In the genomic region with DNA sequence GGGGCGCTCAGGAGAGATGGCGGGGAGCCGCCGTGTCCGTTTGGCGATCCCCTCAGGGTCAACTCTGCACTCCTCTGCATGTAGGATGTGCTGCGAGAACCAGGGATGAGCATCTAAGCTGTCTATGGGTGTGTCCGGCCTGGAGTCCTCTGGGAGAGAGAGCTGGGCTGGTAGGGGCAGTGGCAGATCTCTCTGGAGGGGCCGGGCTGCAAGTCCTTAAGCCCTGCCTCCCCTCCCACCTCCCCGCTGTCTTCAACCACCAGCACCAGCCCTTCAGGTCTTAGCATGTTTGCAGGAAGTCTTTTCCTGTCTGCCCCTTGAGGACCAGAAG, we compare ENCODE assay signal across 9 cellular contexts. TPM values are rescaled to one million over a fixed set of nuclear protein-coding genes. Genes with fewer than 3 reads are reported as not detected.
A peak's percentile ranks its signal among the peaks of the same experiment; 100 is the strongest.
DNase-seq lines count a peak whose midpoint lies in the region; ATAC-seq and TF ChIP-seq lines count a peak whose summit lies in the region.
"Had no signal": no experiment of that assay in that cellular context is flagged by ENCODE, and none has a peak within 500 bp of the region (broad histone marks: within the 10 kb centered on the region; RNA-seq: fewer than 3 reads in every experiment).

No MANE protein-coding gene starts in this region.

- intact Hi-C loops in CD4-positive, alpha-beta memory T cell (cut with micrococcal nuclease) = no loop called here
- intact Hi-C loops in activated B cell treated with CpG ODN at 0.5 μM for 24 hours (cut with micrococcal nuclease) = no loop called here

- DNase-seq in CD4-positive, alpha-beta memory T cell = no peak
- no peak for DNase-seq in activated B cell treated with CpG ODN at 0.5 μM for 24 hours
- DNase-seq: AML-193, SK-N-SH had no signal

- CTCF ChIA-PET in CD4-positive, alpha-beta memory T cell (lab: Charles Lee; ENCODE audit: partially characterized antibody) = interaction anchor here (0.5 to 1.9 kb wide), 5 partner anchors 10 to 708 kb away, joined by 3 to 6 read pairs (median 4); a partner anchor contains a TSS
- CTCF ChIA-PET in activated B cell treated with CpG ODN at 0.5 μM for 24 hours (lab: Charles Lee) = interaction anchor here (1.0 to 12.4 kb wide), 8 partner anchors 8 to 187 kb away, joined by 3 to 108 read pairs (median 10); a partner anchor contains a TSS

- H3K36me3 Mint-ChIP-seq in CD4-positive, alpha-beta memory T cell = peaks cover 0 to 3% of the 10 kb centered on the region in 2 donors
- H3K36me3 Mint-ChIP-seq in activated B cell treated with CpG ODN at 0.5 μM for 24 hours (ENCODE audit: low read depth) = peaks cover 26% of the 10 kb centered on the region

- peaks cover 6 to 10% (median 8%) of the 10 kb centered on the region in 4 donors for H3K4me1 Mint-ChIP-seq in CD4-positive, alpha-beta memory T cell
- H3K4me1 Mint-ChIP-seq in activated B cell treated with CpG ODN at 0.5 μM for 24 hours = peaks cover 19% of the 10 kb centered on the region

- no peak overlapping the region for H3K27ac ChIP-seq in CD4-positive, alpha-beta memory T cell (ENCODE audit: low read depth, low read length)

- H3K27me3 ChIP-seq in CD4-positive, alpha-beta memory T cell (ENCODE audit: insufficient read depth, low read length) = no peaks in the 10 kb centered on the region

- no peaks in the 10 kb centered on the region for H3K9me3 ChIP-seq in CD4-positive, alpha-beta memory T cell (ENCODE audit: control insufficient read depth in 1 of 2, low read length in 2 of 2)
- H3K9me3 ChIP-seq: SK-N-SH had no signal

- peak overlapping the region in 2 of 7 donors; percentile 19 to 63 for H3K27ac Mint-ChIP-seq in CD4-positive, alpha-beta memory T cell
- no peak overlapping the region for H3K27ac Mint-ChIP-seq in activated B cell treated with CpG ODN at 0.5 μM for 24 hours

- no peak for TF ChIP-seq CTCF in activated B cell treated with CpG ODN at 0.5 μM for 24 hours (IDR thresholded peaks at IDR 0.05)

- H3K27me3 Mint-ChIP-seq in CD4-positive, alpha-beta memory T cell = peaks cover 0 to under 1% of the 10 kb centered on the region in 2 donors
- H3K27me3 Mint-ChIP-seq in activated B cell treated with CpG ODN at 0.5 μM for 24 hours = no peaks in the 10 kb centered on the region

- no peaks in the 10 kb centered on the region for H3K9me3 Mint-ChIP-seq in CD4-positive, alpha-beta memory T cell
- H3K9me3 Mint-ChIP-seq in activated B cell treated with CpG ODN at 0.5 μM for 24 hours = no peaks in the 10 kb centered on the region
- H3K9me3 Mint-ChIP-seq: brain had no signal

- H3K4me1 ChIP-seq in CD4-positive, alpha-beta memory T cell (ENCODE audit: insufficient read depth, low read length) = no peaks in the 10 kb centered on the region

- ATAC-seq in activated B cell treated with CpG ODN at 0.5 μM for 24 hours (ENCODE audit: low read depth) (no peak), GM21515 (IDR thresholded peaks at IDR 0.05; ENCODE audit: unreplicated experiment) (no peak), GM21447 (IDR thresholded peaks at IDR 0.05; ENCODE audit: unreplicated experiment) (no peak)

- no peaks in the 10 kb centered on the region for H3K36me3 ChIP-seq in CD4-positive, alpha-beta memory T cell (ENCODE audit: insufficient read depth, low read length)

- H3K4me3 Mint-ChIP-seq in CD4-positive, alpha-beta memory T cell = peak overlapping the region in 7 of 8 donors; percentile 35 to 71 (median 59)
- peak overlapping the region; percentile 15 for H3K4me3 Mint-ChIP-seq in activated B cell treated with CpG ODN at 0.5 μM for 24 hours
- H3K4me3 Mint-ChIP-seq: brain had no signal

- POLR2A ChIA-PET in CD4-positive, alpha-beta memory T cell (lab: Charles Lee; ENCODE audit: partially characterized antibody) = interaction anchor here (1.3 to 1.8 kb wide), 2 partner anchors 8 to 288 kb away, joined by 3 to 11 read pairs; a partner anchor contains a TSS
- POLR2A ChIA-PET in activated B cell treated with CpG ODN at 0.5 μM for 24 hours (lab: Charles Lee) = interaction anchor here (0.5 to 2.8 kb wide), 5 partner anchors 47 to 283 kb away, joined by 3 to 25 read pairs (median 8); a partner anchor contains a TSS

- no peak overlapping the region for H3K4me3 ChIP-seq in CD4-positive, alpha-beta memory T cell (ENCODE audit: low read length in 2 of 2)

RNA-seq across cellular contexts. Expression of a gene that starts 8.4 kb away (rescaled TPM):
- total RNA-seq in CD4-positive, alpha-beta memory T cell = under 1 TPM; 0.52 to 0.72 TPM
- under 1 TPM in 1 of 2 donors, not detected in 1; 0.13 TPM for polyA plus RNA-seq in CD4-positive, alpha-beta memory T cell
- 0.49 and 0.75 TPM in 2 replicates for total RNA-seq in activated B cell treated with CpG ODN at 0.5 μM for 24 hours

RNA-seq across cellular contexts. Expression of a gene that starts 10.2 kb away (rescaled TPM):
- total RNA-seq in CD4-positive, alpha-beta memory T cell = 10 to 100 TPM; 49.5 to 50.0 TPM
- polyA plus RNA-seq in CD4-positive, alpha-beta memory T cell = 10 to 100 TPM; 45.9 to 69.2 TPM
- total RNA-seq in activated B cell treated with CpG ODN at 0.5 μM for 24 hours = 229 and 250 TPM in 2 replicates

RNA-seq across cellular contexts. Expression of a gene that starts 30.7 kb away (rescaled TPM):
- total RNA-seq in CD4-positive, alpha-beta memory T cell = 10 to 100 TPM; 91.2 to 94.4 TPM
- 100 to 1,000 TPM; 116 to 140 TPM for polyA plus RNA-seq in CD4-positive, alpha-beta memory T cell
- total RNA-seq in activated B cell treated with CpG ODN at 0.5 μM for 24 hours = 119 and 129 TPM in 2 replicates

RNA-seq across cellular contexts. Expression of a gene that starts 34.2 kb away (rescaled TPM):
- 1 to 10 TPM in 1 of 2 experiments, under 1 TPM in 1; 0.44 to 1.0 TPM for total RNA-seq in CD4-positive, alpha-beta memory T cell
- not detected for polyA plus RNA-seq in CD4-positive, alpha-beta memory T cell
- not detected in 2 replicates for total RNA-seq in activated B cell treated with CpG ODN at 0.5 μM for 24 hours
- total RNA-seq: myocyte had no signal

RNA-seq across cellular contexts. Expression of a gene that starts 46.9 kb away (rescaled TPM):
- total RNA-seq in CD4-positive, alpha-beta memory T cell = under 1 TPM in 1 of 2 experiments, not detected in 1; 0.19 TPM
- under 1 TPM in 1 of 2 donors, not detected in 1; 0.28 TPM for polyA plus RNA-seq in CD4-positive, alpha-beta memory T cell
- 0.07 and 0.17 TPM in 2 replicates for total RNA-seq in activated B cell treated with CpG ODN at 0.5 μM for 24 hours
- total RNA-seq: H4 had no signal
